Comparison of ENCODE assay signal across 20 cellular contexts in genomic region chr1:229665912-229666558, GRCh38. TPM values are rescaled to one million over a fixed set of nuclear protein-coding genes. Genes with fewer than 3 reads are reported as not detected.
DNase-seq lines count a peak whose midpoint lies in the region; ATAC-seq, FAIRE-seq and TF ChIP-seq lines count a peak whose summit lies in the region.
"Had no signal": no experiment of that assay in that cellular context is flagged by ENCODE, and none has a peak within 500 bp of the region (broad histone marks: within the 10 kb centered on the region; RNA-seq: fewer than 3 reads in every experiment).

No MANE protein-coding gene starts in this region.

- intact Hi-C loops in mucosa of descending colon (cut with DNase I, micrococcal nuclease) (no loop called here), pancreas (cut with DNase I) (no loop called here)

- 85% methylated on average over 7 of the region's 7 CpGs for WGBS in pancreas, 2 donors

- H3K36me3 ChIP-seq in SJCRH30 (peaks cover 7% of the 10 kb centered on the region), mucosa of descending colon (ENCODE audit: low read depth) (no peaks in the 10 kb centered on the region), pancreas (no peaks in the 10 kb centered on the region)

- no peak for FAIRE-seq in pancreas (lab: Jason Lieb, UNC)
- FAIRE-seq: A204.1, GM12892 had no signal

- no peaks in the 10 kb centered on the region for H3K9me3 ChIP-seq in SJCRH30 (replicated peaks)
- H3K9me3 ChIP-seq in mucosa of descending colon, result no peaks in the 10 kb centered on the region
- H3K9me3 ChIP-seq in pancreas, result no peaks in the 10 kb centered on the region

- ATAC-seq in mucosa of descending colon (no peak), pancreas (no peak), GM19452 (IDR thresholded peaks at IDR 0.05; ENCODE audit: unreplicated experiment) (no peak)

- H3K27me3 ChIP-seq in SJCRH30, result no peaks in the 10 kb centered on the region
- H3K27me3 ChIP-seq in layer of hippocampus (ENCODE audit: control insufficient read depth, insufficient read depth, low read length), result no peaks in the 10 kb centered on the region
- no peaks in the 10 kb centered on the region for H3K27me3 ChIP-seq in pancreas

- H3K4me3 ChIP-seq in SJCRH30 (no peak overlapping the region), mucosa of descending colon (no peak overlapping the region), pancreas (no peak overlapping the region)

- DNase-seq in NCI-H2171 treated with DMSO at 0.1 percent for 48 hours (lab: John Stamatoyannopoulos, UW) (peak; percentile 13), NCI-H2171 (lab: John Stamatoyannopoulos, UW) (no peak), SJCRH30 (peak; percentile 22 to 54), mucosa of descending colon (no peak), dermis blood vessel endothelial cell (no peak), pancreas (no peak)
- DNase-seq: Calu3; CD4-positive, CD25-positive, alpha-beta regulatory T cell; DMS79; GDM1; GOT3; KBM-7; NCI-H1048; NCI-H510A; NCI-H82; SIG-M5 had no signal

- H3K4me1 ChIP-seq in SJCRH30, result peaks cover 18% of the 10 kb centered on the region
- no peaks in the 10 kb centered on the region for H3K4me1 ChIP-seq in mucosa of descending colon (ENCODE audit: low read depth)
- no peaks in the 10 kb centered on the region for H3K4me1 ChIP-seq in pancreas

- TF ChIP-seq CTCF in mucosa of descending colon (IDR thresholded peaks at IDR 0.05), result no peak
- no peak for TF ChIP-seq CTCF in pancreas (IDR thresholded peaks at IDR 0.05)

- H3K27ac ChIP-seq in SJCRH30 (no peak overlapping the region), layer of hippocampus (ENCODE audit: low read depth, low read length) (peak overlapping the region; percentile 49), pancreas (no peak overlapping the region)

RNA-seq across cellular contexts. Expression of gene URB2, which starts 40.0 kb away (rescaled TPM):
- 33.3 and 34.4 TPM in 2 replicates for total RNA-seq in SJCRH30 (2014; rRNA removed; shearing (Covaris generic))
- 1 to 10 TPM; 5.5 to 8.3 (median 6.7) TPM for total RNA-seq in mucosa of descending colon
- total RNA-seq in dermis blood vessel endothelial cell, result 12.4 and 15.9 TPM in 2 replicates
- total RNA-seq in pancreas, result 1 to 10 TPM; 2.0 to 4.7 (median 3.9) TPM
- 1 to 10 TPM; 2.0 to 2.3 TPM for polyA plus RNA-seq in pancreas

RNA-seq across cellular contexts. Expression of gene TAF5L, which starts 40.1 kb away (rescaled TPM):
- total RNA-seq in SJCRH30 (2014; rRNA removed; shearing (Covaris generic)), result 26.7 and 28.7 TPM in 2 replicates
- total RNA-seq in mucosa of descending colon (10 to 100 TPM; 21.1 to 25.1 (median 23.4) TPM), dermis blood vessel endothelial cell (28.2 and 33.6 TPM in 2 replicates), pancreas (1 to 10 TPM; 4.4 to 9.5 (median 7.1) TPM)
- 1 to 10 TPM; 5.1 to 8.5 TPM for polyA plus RNA-seq in pancreas

Comparison
In these comparisons a context has a peak if more than half of its experiments do, and no peak if none do; other contexts are left out.
1. DNase-seq: peak in NCI-H2171 treated with DMSO at 0.1 percent for 48 hours (single experiment) and SJCRH30 (2 of 2); none in NCI-H2171 (single experiment), mucosa of descending colon (0 of 3), dermis blood vessel endothelial cell (single experiment) and pancreas (0 of 6).